ENCODE assay signal across 1 cellular context in genomic region chr7:40230086-40230485, GRCh38.
TF ChIP-seq lines count a peak whose summit lies in the region.

No MANE protein-coding gene starts in this region.

TF ChIP-seq in GM23338, 12 proteins besides CTCF, POLR2A, EP300 and RAD21 (continued from another document):
- TF ChIP-seq ZNF462 (CRISPR knock-in tag; IDR thresholded peaks at IDR 0.05) (no peak), NANOG (IDR thresholded peaks at IDR 0.05; ENCODE audit: borderline replicate concordance) (no peak)
